ENCODE assay signal across 9 cellular contexts in genomic region chr5:54895816-54896341, GRCh38.
DNase-seq lines count a peak whose midpoint lies in the region; ATAC-seq, FAIRE-seq and TF ChIP-seq lines count a peak whose summit lies in the region.
"Had no signal": no experiment of that assay in that cellular context is flagged by ENCODE, and none has a peak within 500 bp of the region (broad histone marks: within the 10 kb centered on the region; RNA-seq: fewer than 3 reads in every experiment).

No MANE protein-coding gene starts in this region.

- no peak for ATAC-seq in HG02884 (IDR thresholded peaks at IDR 0.05; ENCODE audit: unreplicated experiment)
- ATAC-seq in HG02610 (IDR thresholded peaks at IDR 0.05; ENCODE audit: unreplicated experiment): no peak
- ATAC-seq: left colon had no signal

- no peaks in the 10 kb centered on the region for H3K9me3 ChIP-seq in BE2C
- no peaks in the 10 kb centered on the region for H3K9me3 ChIP-seq in OCI-LY3 (ENCODE audit: insufficient read depth, low read length)
- H3K9me3 ChIP-seq in H1 (ENCODE audit: insufficient read depth in 2 of 2, low read depth in 1 of 2, low read length in 1 of 2): no peaks in the 10 kb centered on the region

- peaks cover 5% of the 10 kb centered on the region for H3K4me1 Mint-ChIP-seq in nephron progenitor cell

- POLR2A ChIA-PET in H1 (lab: Charles Lee; ENCODE audit: partially characterized antibody): interaction anchor here (0.5 to 0.8 kb wide), 2 partner anchors 10 to 266 kb away, joined by 3 read pairs; no protein-coding TSS in a partner anchor

- H2AK5ac ChIP-seq in H1 (ENCODE audit: low read depth, low read length): no peak overlapping the region

- no peak for TF ChIP-seq POLR2A in H1 (IDR thresholded peaks at IDR 0.05; ENCODE audit: control extremely low read depth in 1 of 2, low read depth in 2 of 2, low read length in 2 of 2)

- H3K18ac ChIP-seq in H1 (ENCODE audit: extremely low read depth, low read length): no peak overlapping the region

- no peak for TF ChIP-seq EP300 in H1 (IDR thresholded peaks at IDR 0.05; ENCODE audit: borderline replicate concordance in 1 of 2, low read depth in 2 of 2, low read length in 2 of 2)

- no peak overlapping the region for H4K5ac ChIP-seq in H1 (ENCODE audit: insufficient read length, low read depth, low read length)

- H3K27me3 Mint-ChIP-seq in nephron progenitor cell (ENCODE audit: low read depth, poor library complexity): peaks cover 31% of the 10 kb centered on the region

- H3K36me3 Mint-ChIP-seq in nephron progenitor cell (ENCODE audit: low read depth): no peaks in the 10 kb centered on the region

- peaks cover 7% of the 10 kb centered on the region for H3K9me3 Mint-ChIP-seq in nephron progenitor cell

- CTCF ChIA-PET in H1 (lab: Charles Lee; ENCODE audit: partially characterized antibody): interaction anchor here (0.6 to 3.3 kb wide), 24 partner anchors 9 to 453 kb away, joined by 3 to 29 read pairs (median 4); partner anchors contain the start of genes GPX8 and SNX18

- H2BK5ac ChIP-seq in H1 (ENCODE audit: low read depth, low read length): no peak overlapping the region

- H3K23ac ChIP-seq in H1 (ENCODE audit: insufficient read length): no peak overlapping the region

- no peak overlapping the region for H3K56ac ChIP-seq in H1 (replicated peaks; ENCODE audit: insufficient read length, low read depth, low read length)

- peak; percentile 34 for DNase-seq in BE2C
- DNase-seq in GM12865 (ENCODE audit: low read depth): peak; percentile 10
- DNase-seq in H1 (ENCODE audit: low read depth in 1 of 2, low spot score in 2 of 2): no peak
- DNase-seq in nephron progenitor cell: peak; percentile 32
- DNase-seq in activated CD4-positive, alpha-beta T cell treated with anti-CD3 and anti-CD28 coated beads for 4 hours: no peak

- H4K20me1 ChIP-seq in OCI-LY3 (ENCODE audit: insufficient read depth, low read length) (peaks cover 6% of the 10 kb centered on the region; the same call in 1 of the 2 replicates), H1 (replicated peaks in 1 of 2; ENCODE audit: control insufficient read depth in 1 of 2, insufficient read depth in 2 of 2, low read length in 2 of 2) (no peaks in the 10 kb centered on the region)

- 71% methylated on average over 6 of the region's 6 CpGs; no CpG with 5 or more reads in 1 of the 2 experiments for WGBS in H1 (ENCODE audit: extremely low coverage in 1 of 2, insufficient coverage in 1 of 2, insufficient read length in 1 of 2, insufficient replicate concordance in 2 of 2, low coverage in 1 of 2, low lambda C conversion rate in 2 of 2, missing lambda C conversion rate in 1 of 2), 2 experiments

- H3K36me3 ChIP-seq in BE2C (no peaks in the 10 kb centered on the region), OCI-LY3 (replicated peaks; ENCODE audit: low read depth, low read length) (no peaks in the 10 kb centered on the region), H1 (ENCODE audit: control insufficient read depth in 2 of 4, insufficient read depth in 4 of 4, low read length in 3 of 4) (no peaks in the 10 kb centered on the region)

- H3K23me2 ChIP-seq in H1 (ENCODE audit: low read depth, low read length): no peaks in the 10 kb centered on the region

- H3K4me3 Mint-ChIP-seq in nephron progenitor cell: no peak overlapping the region

- no peak overlapping the region for H2BK12ac ChIP-seq in H1 (ENCODE audit: low read depth, low read length)

- TF ChIP-seq CTCF in BE2C (IDR thresholded peaks at IDR 0.05; ENCODE audit: low read depth, low read length) (peak; percentile 57), GM12865 (IDR thresholded peaks at IDR 0.05; ENCODE audit: insufficient read depth, low read depth, low read length, missing control alignments) (peak; percentile 13), OCI-LY3 (IDR thresholded peaks at IDR 0.05; ENCODE audit: low read depth, low read length) (peak; percentile 67), H1 (IDR thresholded peaks at IDR 0.05; ENCODE audit: control extremely low read depth in 1 of 3, insufficient read depth in 1 of 3, low read depth in 1 of 3, low read length in 3 of 3) (peak in 2 of 3 experiments; percentile 33 to 50; a peak in 3 of 4 replicates), nephron progenitor cell (IDR thresholded peaks at IDR 0.05) (peak; percentile 53)

- H3K4ac ChIP-seq in H1 (replicated peaks; ENCODE audit: insufficient read length, low read depth, low read length): no peak overlapping the region

- H3K4me2 ChIP-seq in OCI-LY3 (ENCODE audit: low read length) (peak overlapping the region; percentile 56), H1 (ENCODE audit: insufficient read depth in 1 of 2, low read depth in 2 of 2, low read length in 2 of 2) (no peak overlapping the region)

- no peak overlapping the region for H2BK15ac ChIP-seq in H1 (ENCODE audit: low read length)

- TF ChIP-seq RAD21 in H1 (IDR thresholded peaks at IDR 0.05 in 1 of 2, conservative IDR thresholded peaks at IDR 0.05 in 1 of 2; ENCODE audit: low read depth in 2 of 2, low read length in 2 of 2): peak; percentile 61 to 70

- H3K4me1 ChIP-seq in BE2C (no peaks in the 10 kb centered on the region), OCI-LY3 (ENCODE audit: low read length) (peaks cover 6% of the 10 kb centered on the region), H1 (replicated peaks in 1 of 4; ENCODE audit: control insufficient read depth in 3 of 4, insufficient read depth in 4 of 4, low read length in 3 of 4) (no peaks in the 10 kb centered on the region)

- H3K79me2 ChIP-seq in OCI-LY3 (ENCODE audit: low read length) (no peaks in the 10 kb centered on the region), H1 (ENCODE audit: control insufficient read depth in 1 of 2, insufficient read depth in 2 of 2, low read length in 2 of 2) (no peaks in the 10 kb centered on the region)

- H3K27ac ChIP-seq in OCI-LY3 (ENCODE audit: low read length): no peak overlapping the region
- no peak overlapping the region for H3K27ac ChIP-seq in H1 (ENCODE audit: low read depth, low read length)

- no peak overlapping the region for H2BK120ac ChIP-seq in H1 (replicated peaks; ENCODE audit: low read depth, low read length)

- H3K27me3 ChIP-seq in BE2C (no peaks in the 10 kb centered on the region), OCI-LY3 (ENCODE audit: low read depth, low read length) (peaks cover 89% of the 10 kb centered on the region), H1 (replicated peaks in 1 of 4; ENCODE audit: control insufficient read depth in 3 of 4, extremely low read depth in 1 of 4, insufficient read depth in 3 of 4, low read length in 3 of 4) (no peaks in the 10 kb centered on the region)

- H4K91ac ChIP-seq in H1 (replicated peaks; ENCODE audit: insufficient read length, low read length): no peak overlapping the region

- H4K8ac ChIP-seq in H1 (ENCODE audit: extremely low read depth, insufficient read depth, low read length): no peak overlapping the region

- no peak overlapping the region for H2AFZ ChIP-seq in OCI-LY3 (ENCODE audit: low read depth, low read length)
- H2AFZ ChIP-seq in H1 (ENCODE audit: low read length): no peak overlapping the region

- FAIRE-seq in H1 (lab: Jason Lieb, UNC): no peak

- H2BK20ac ChIP-seq in H1 (ENCODE audit: low read length): no peak overlapping the region

- no peak overlapping the region for H3K4me3 ChIP-seq in BE2C (ENCODE audit: low read depth, low read length)
- no peak overlapping the region for H3K4me3 ChIP-seq in GM12865 (ENCODE audit: low read depth, low read length)
- peak overlapping the region; percentile 40 for H3K4me3 ChIP-seq in OCI-LY3 (ENCODE audit: low read length)
- no peak overlapping the region for H3K4me3 ChIP-seq in H1 (ENCODE audit: extremely low read depth in 1 of 4, insufficient read depth in 2 of 4, low read depth in 3 of 4, low read length in 4 of 4)

- H3K79me1 ChIP-seq in H1 (ENCODE audit: low read depth, low read length): no peaks in the 10 kb centered on the region

- H3K27ac Mint-ChIP-seq in nephron progenitor cell: no peak overlapping the region

- H3K14ac ChIP-seq in H1 (ENCODE audit: insufficient read length): no peak overlapping the region

- no peak overlapping the region for H3K9ac ChIP-seq in OCI-LY3 (ENCODE audit: low read length)
- no peak overlapping the region for H3K9ac ChIP-seq in H1 (replicated peaks in 1 of 4; ENCODE audit: extremely low read depth in 1 of 4, low read depth in 3 of 4, low read length in 3 of 4)

TF ChIP-seq in H1, 55 proteins besides CTCF, POLR2A, EP300 and RAD21 (continues in another document):
- no peak for TF ChIP-seq EGR1 (IDR thresholded peaks at IDR 0.05; ENCODE audit: borderline replicate concordance, low read depth, low read length)
- TF ChIP-seq TEAD4 (IDR thresholded peaks at IDR 0.05; ENCODE audit: low read depth, low read length): no peak

Comparison
In these comparisons a context has a peak if more than half of its experiments do, and no peak if none do; other contexts are left out.
1. DNase-seq: peak in BE2C (single experiment), GM12865 (single experiment) and nephron progenitor cell (single experiment); none in H1 (0 of 2) and activated CD4-positive, alpha-beta T cell treated with anti-CD3 and anti-CD28 coated beads for 4 hours (0 of 2).
2. CTCF ChIP-seq: peak in every context shown above with its lines; median percentile 67 in OCI-LY3; 57 in BE2C; 53 in nephron progenitor cell; 42 in H1; 13 in GM12865.